ENCODE assay signal across 1 cellular context in genomic region chr17:917391-917811, GRCh38.
TF ChIP-seq lines count a peak whose summit lies in the region.

No MANE protein-coding gene starts in this region.

TF ChIP-seq in WTC11, 78 proteins besides CTCF, POLR2A, EP300 and RAD21 (continued from another document):
- TF ChIP-seq ZSCAN18 (CRISPR knock-in tag; IDR thresholded peaks at IDR 0.05) (no peak), EMX1 (CRISPR knock-in tag; IDR thresholded peaks at IDR 0.05) (no peak), SP1 (CRISPR knock-in tag; conservative IDR thresholded peaks at IDR 0.05) (no peak), IRF1 (CRISPR knock-in tag; IDR thresholded peaks at IDR 0.05) (no peak), ATF3 (CRISPR knock-in tag; conservative IDR thresholded peaks at IDR 0.05) (no peak)
TF ChIP-seq in WTC11: peak in this region for 0.
